Comparison of ENCODE assay signal across 1 cellular context in the genomic region with DNA sequence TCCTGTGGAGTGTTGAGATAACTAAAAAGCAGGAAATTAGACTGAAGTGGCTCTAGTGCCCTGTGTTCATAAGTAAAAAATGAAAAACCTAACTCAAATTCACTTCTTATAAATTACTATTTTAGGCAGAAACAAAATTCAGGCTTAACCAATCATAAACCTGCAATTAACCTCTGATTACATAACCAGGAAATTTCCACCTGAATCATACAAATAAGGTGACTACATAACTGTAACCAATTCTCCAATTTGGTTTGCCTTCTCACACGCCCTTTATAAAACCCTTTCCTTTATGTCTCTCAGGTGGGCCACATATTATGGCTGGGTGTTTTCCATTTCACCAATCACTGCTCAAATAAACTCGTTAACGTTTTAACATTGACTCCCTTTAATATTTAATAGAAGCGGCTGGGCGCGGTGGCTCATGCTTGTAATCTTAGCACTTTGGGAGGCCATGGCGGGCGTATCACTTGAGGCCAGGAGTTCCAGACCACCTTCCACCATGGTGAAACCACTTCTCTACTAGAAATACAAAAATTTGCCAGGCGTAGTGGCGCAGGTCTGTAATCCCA.
TF ChIP-seq lines count a peak whose summit lies in the region.

No MANE protein-coding gene starts in this region.

TF ChIP-seq in A549, 52 proteins besides CTCF, POLR2A, EP300 and RAD21 (continued from another document):
- TF ChIP-seq, protein P1, sequence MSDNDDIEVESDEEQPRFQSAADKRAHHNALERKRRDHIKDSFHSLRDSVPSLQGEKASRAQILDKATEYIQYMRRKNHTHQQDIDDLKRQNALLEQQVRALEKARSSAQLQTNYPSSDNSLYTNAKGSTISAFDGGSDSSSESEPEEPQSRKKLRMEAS (IDR thresholded peaks at IDR 0.05): no peak
- no peak for TF ChIP-seq RFX5 (IDR thresholded peaks at IDR 0.05)
- no peak for TF ChIP-seq BHLHE40 (IDR thresholded peaks at IDR 0.05; ENCODE audit: low read depth, low read length)
